ENCODE assay signal across 21 cellular contexts in genomic region chr5:146675700-146676099, GRCh38.
DNase-seq lines count a peak whose midpoint lies in the region; ATAC-seq and TF ChIP-seq lines count a peak whose summit lies in the region.
"Had no signal": no experiment of that assay in that cellular context is flagged by ENCODE, and none has a peak within 500 bp of the region (broad histone marks: within the 10 kb centered on the region; RNA-seq: fewer than 3 reads in every experiment).

No MANE protein-coding gene starts in this region.

- H3K27me3 Mint-ChIP-seq in brain = no peaks in the 10 kb centered on the region
- H3K27me3 Mint-ChIP-seq: stimulated activated naive CD8-positive, alpha-beta T cell treated with anti-CD3 and anti-CD28 coated beads, Interleukin-15, Interleukin-2, amounts not matched to agents 100 ng/mL and 50 ng/mL, for 24 hours had no signal

- ATAC-seq in GM21423 (IDR thresholded peaks at IDR 0.05; ENCODE audit: unreplicated experiment) (peak; percentile 90), HG03175 (IDR thresholded peaks at IDR 0.05; ENCODE audit: unreplicated experiment) (peak; percentile 96), GM18520 (IDR thresholded peaks at IDR 0.05; ENCODE audit: unreplicated experiment) (no peak)
- ATAC-seq: activated CD8-positive, alpha-beta T cell treated with anti-CD3 and anti-CD28 coated beads, Interleukin-2, amount 10 ng/mL, durations not matched to agents 7 days and 5 days; left cardiac atrium had no signal

- TF ChIP-seq CTCF in brain (conservative IDR thresholded peaks at IDR 0.05) (no peak), right atrium auricular region (IDR thresholded peaks at IDR 0.05) (no peak)

- peaks cover 24% of the 10 kb centered on the region for H3K4me1 Mint-ChIP-seq in brain

- H3K27ac Mint-ChIP-seq in brain = peak overlapping the region; percentile 33 to 77 (median 73)
- H3K27ac Mint-ChIP-seq: activated CD8-positive, alpha-beta T cell treated with anti-CD3 and anti-CD28 coated beads, Interleukin-2, amount 10 ng/mL, durations not matched to agents 7 days and 5 days; stimulated activated naive CD8-positive, alpha-beta T cell treated with anti-CD3 and anti-CD28 coated beads, Interleukin-15, Interleukin-2, amounts not matched to agents 100 ng/mL and 50 ng/mL, for 24 hours had no signal

- no peaks in the 10 kb centered on the region for H3K9me3 ChIP-seq in right atrium auricular region
- H3K9me3 ChIP-seq: ovary had no signal

- no peaks in the 10 kb centered on the region for H3K36me3 Mint-ChIP-seq in brain

- no peak overlapping the region for H3K4me3 Mint-ChIP-seq in brain
- H3K4me3 Mint-ChIP-seq: activated CD8-positive, alpha-beta T cell treated with anti-CD3 and anti-CD28 coated beads, Interleukin-2, amount 10 ng/mL, durations not matched to agents 7 days and 5 days; stimulated activated naive CD8-positive, alpha-beta T cell treated with anti-CD3 and anti-CD28 coated beads, Interleukin-15, Interleukin-2, amounts not matched to agents 100 ng/mL and 50 ng/mL, for 24 hours had no signal

- H3K4me3 ChIP-seq in right atrium auricular region = no peak overlapping the region
- H3K4me3 ChIP-seq: hepatocyte, ovary had no signal

- H3K27ac ChIP-seq in right atrium auricular region = no peak overlapping the region
- H3K27ac ChIP-seq: hepatocyte, ovary, WERI-Rb-1 had no signal

- peak; percentile 13 for DNase-seq in DMS79 (lab: John Stamatoyannopoulos, UW)
- no peak for DNase-seq in CD1c-positive myeloid dendritic cell (ENCODE audit: extremely low spot score)
- DNase-seq in cerebellum (ENCODE audit: low spot score) = no peak
- DNase-seq in right atrium auricular region (ENCODE audit: low spot score) = no peak
- DNase-seq: activated CD8-positive, alpha-beta T cell treated with anti-CD3 and anti-CD28 coated beads, Interleukin-2, amount 10 ng/mL, durations not matched to agents 7 days and 5 days; activated gamma-delta T cell; dermis blood vessel endothelial cell; DMS 273 treated with DMSO at 0.1 percent for 48 hours; left cardiac atrium; NCI-H1092; NCI-H748 treated with DMSO at 0.1 percent for 48 hours; ovary; stimulated activated CD4-positive, alpha-beta T cell treated with anti-CD3 and anti-CD28 coated beads, Interleukin-12 subunit alpha, Interleukin-12 subunit beta, amount 100 ng/mL, for 4 hours; SW 1271; WERI-Rb-1 had no signal

- no peaks in the 10 kb centered on the region for H3K36me3 ChIP-seq in right atrium auricular region
- H3K36me3 ChIP-seq: ovary, WERI-Rb-1 had no signal

- no peaks in the 10 kb centered on the region for H3K4me1 ChIP-seq in right atrium auricular region

- H3K9me3 Mint-ChIP-seq in brain = no peaks in the 10 kb centered on the region
- H3K9me3 Mint-ChIP-seq: stimulated activated naive CD8-positive, alpha-beta T cell treated with anti-CD3 and anti-CD28 coated beads, Interleukin-15, Interleukin-2, amounts not matched to agents 100 ng/mL and 50 ng/mL, for 24 hours had no signal

- H3K27me3 ChIP-seq in right atrium auricular region = no peaks in the 10 kb centered on the region
- H3K27me3 ChIP-seq: hepatocyte, ovary had no signal
